Comparison of ENCODE assay signal across 8 cellular contexts in the genomic region with DNA sequence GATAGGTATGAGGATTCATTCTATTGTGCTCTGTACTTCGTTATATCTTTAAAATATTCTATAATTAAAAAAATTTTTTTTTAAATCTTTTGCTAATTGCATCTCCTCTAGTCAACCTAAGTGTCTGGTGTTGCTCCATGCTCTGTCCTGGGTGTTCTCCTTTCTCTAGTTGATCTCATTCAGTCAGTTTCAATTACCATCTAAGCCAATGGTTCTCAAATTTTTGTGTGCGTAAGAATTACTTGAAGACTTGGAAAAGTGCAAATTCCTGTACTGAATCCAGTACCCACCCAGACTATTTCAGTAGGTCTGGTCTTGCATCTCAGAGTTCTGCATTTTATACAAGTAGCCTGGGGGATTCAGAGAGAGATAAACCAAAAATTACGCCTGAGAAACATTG. TPM values are rescaled to one million over a fixed set of nuclear protein-coding genes. Genes with fewer than 3 reads are reported as not detected.
"Had no signal": no experiment of that assay in that cellular context is flagged by ENCODE, and none has a peak within 500 bp of the region (broad histone marks: within the 10 kb centered on the region; RNA-seq: fewer than 3 reads in every experiment).

No MANE protein-coding gene starts in this region.

- H3K9me3 ChIP-seq: HAP-1 had no signal

- H3K4me3 Mint-ChIP-seq: HFFc6, IgD-negative memory B cell had no signal

- H3K4me1 Mint-ChIP-seq: IgD-negative memory B cell had no signal

- H3K4me1 ChIP-seq: HAP-1 had no signal

- H3K36me3 Mint-ChIP-seq: IgD-negative memory B cell had no signal

- H3K4me3 ChIP-seq: GM23248, HAP-1 had no signal

- H3K9ac ChIP-seq: GM23248 had no signal

- H3K27ac Mint-ChIP-seq: HFFc6, IgD-negative memory B cell had no signal

- DNase-seq: GM23248, GOT3, H7, HFFc6 had no signal

- H3K36me3 ChIP-seq: HAP-1 had no signal

- H3K9me3 Mint-ChIP-seq: HFFc6 had no signal

RNA-seq across cellular contexts. Expression of a gene that starts 6.7 kb away (rescaled TPM):
- total RNA-seq: GM23248, H7, HepG2, HFFc6, HT1080 had no signal
